ENCODE assay signal across 6 cellular contexts in genomic region chr18:8167673-8168072, GRCh38.
"Had no signal": no experiment of that assay in that cellular context is flagged by ENCODE, and none has a peak within 500 bp of the region (broad histone marks: within the 10 kb centered on the region; RNA-seq: fewer than 3 reads in every experiment).

No MANE protein-coding gene starts in this region.

- H3K27ac ChIP-seq: GM23248 had no signal

- H3K9ac ChIP-seq: GM23248 had no signal

- H2AFZ ChIP-seq: GM23248 had no signal

- DNase-seq: GM23248, GOT3, H7, HCEC 1CT, IMR-90 had no signal

- ATAC-seq: K562 had no signal

- H3K4me3 ChIP-seq: GM23248, K562 had no signal
